Comparison of ENCODE assay signal across 7 cellular contexts in the genomic region with DNA sequence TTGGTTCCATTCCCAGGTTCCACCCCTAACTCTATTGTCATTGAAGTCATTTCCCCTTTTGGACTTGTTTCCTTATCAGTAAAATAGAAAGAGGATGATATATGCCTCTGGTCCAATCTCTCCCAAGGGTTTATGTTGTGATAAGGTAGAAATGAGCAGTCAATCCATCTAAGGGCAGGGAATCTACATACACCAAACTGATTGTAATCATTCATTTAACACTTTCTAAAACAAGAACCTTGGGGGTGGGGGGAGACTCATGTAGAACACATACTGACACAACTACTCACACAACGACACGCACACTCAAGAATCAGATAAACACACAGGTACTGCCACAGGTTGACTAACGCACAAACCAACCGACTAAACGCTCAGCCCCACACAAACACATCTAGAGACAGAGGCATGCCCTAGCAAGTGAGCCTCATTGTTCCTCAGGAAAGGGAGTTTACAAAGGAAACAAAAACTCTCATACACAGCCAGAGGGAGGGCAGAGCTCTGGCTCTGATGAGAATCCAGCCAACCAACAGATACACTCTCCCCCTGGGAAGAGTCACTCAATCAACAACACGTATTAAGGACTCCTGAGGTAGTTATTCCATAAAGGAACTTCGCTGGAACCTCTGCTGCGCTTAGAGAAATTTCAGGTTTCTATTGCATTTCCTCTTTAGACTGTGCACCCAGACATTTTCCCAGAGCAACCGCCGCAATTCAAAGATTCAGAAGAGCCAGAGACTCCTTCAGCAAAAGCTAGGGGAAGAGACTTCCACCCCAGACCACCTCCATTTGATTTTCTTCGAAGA. TPM values are rescaled to one million over a fixed set of nuclear protein-coding genes. Genes with fewer than 3 reads are reported as not detected.
DNase-seq lines count a peak whose midpoint lies in the region; FAIRE-seq and TF ChIP-seq lines count a peak whose summit lies in the region.

No MANE protein-coding gene starts in this region.

- H3K36me3 Mint-ChIP-seq in immature natural killer cell: no peaks in the 10 kb centered on the region

- H3K4me1 ChIP-seq in stomach smooth muscle (ENCODE audit: control insufficient read depth, insufficient read depth, low read length): peaks cover 9% of the 10 kb centered on the region

- no peaks in the 10 kb centered on the region for H3K9me3 Mint-ChIP-seq in immature natural killer cell

- H3K4me3 Mint-ChIP-seq in immature natural killer cell: peak overlapping the region; percentile 87 to 95 (median 94)

- DNase-seq in GM12891 (ENCODE audit: insufficient read length, low spot score) (no peak), Kasumi-1 (lab: John Stamatoyannopoulos, UW) (peak; percentile 44 to 59), amniotic epithelial cell (ENCODE audit: low read depth) (peak; percentile 42), immature natural killer cell (no peak), amniotic stem cell (lab: John Stamatoyannopoulos, UW) (no peak)
- DNase-seq in NK-92 treated with Interleukin-12 subunit alpha and Interleukin-12 subunit beta, amount 100 ng/mL, for 24 hours (lab: John Stamatoyannopoulos, UW): no peak

- peak; percentile 63 for FAIRE-seq in GM12891 (lab: Jason Lieb, UNC)

- peak overlapping the region; percentile 59 to 70 for H3K4me3 ChIP-seq in stomach smooth muscle (ENCODE audit: low read length in 2 of 2)

- peaks cover 13 to 17% of the 10 kb centered on the region in 2 donors for H3K27me3 ChIP-seq in stomach smooth muscle (ENCODE audit: control insufficient read depth in 1 of 2, insufficient read depth in 2 of 2, low read length in 2 of 2)

- peak overlapping the region; percentile 31 for H3K27ac ChIP-seq in stomach smooth muscle (ENCODE audit: low read length)

- H3K4me1 Mint-ChIP-seq in immature natural killer cell: peaks cover 25 to 30% of the 10 kb centered on the region in 2 donors

- peak overlapping the region; percentile 84 to 97 (median 94) for H3K27ac Mint-ChIP-seq in immature natural killer cell

- H3K36me3 ChIP-seq in stomach smooth muscle (ENCODE audit: control insufficient read depth in 2 of 2, insufficient read depth in 2 of 2, low read length in 2 of 2): no peaks in the 10 kb centered on the region

- no peaks in the 10 kb centered on the region for H3K9me3 ChIP-seq in stomach smooth muscle (ENCODE audit: control insufficient read depth in 2 of 2, low read length in 2 of 2)

- H3K27me3 Mint-ChIP-seq in immature natural killer cell (ENCODE audit: low read depth in 3 of 3): peaks cover 7 to 16% (median 11%) of the 10 kb centered on the region in 3 donors

- no peak for TF ChIP-seq POLR2A in GM12891 (IDR thresholded peaks at IDR 0.05; ENCODE audit: low read depth, low read length)

- peak overlapping the region in 1 of 2 donors; percentile 21 for H3K9ac ChIP-seq in stomach smooth muscle (ENCODE audit: low read length in 2 of 2)

TF ChIP-seq in GM12891, 5 proteins besides CTCF, POLR2A, EP300 and RAD21:
- TF ChIP-seq POU2F2 (IDR thresholded peaks at IDR 0.05; ENCODE audit: low read depth, low read length) (no peak), SPI1 (IDR thresholded peaks at IDR 0.05; ENCODE audit: low read depth, low read length) (peak; percentile 40; the same call in 1 of the 2 replicates), POLR2AphosphoS5 (IDR thresholded peaks at IDR 0.05; ENCODE audit: low read depth, low read length) (no peak; the same call in 1 of the 2 replicates)

RNA-seq across cellular contexts. Expression of a gene that starts 1.0 kb away (rescaled TPM):
- polyA plus RNA-seq in GM12891 (2012; ENCODE audit: low read depth, missing spikeins): 27.8 TPM
- polyA plus RNA-seq in immature natural killer cell: 10 to 100 TPM; 11.5 to 53.2 (median 27.7) TPM

RNA-seq across cellular contexts. Expression of a gene that starts 18.8 kb away (rescaled TPM):
- 157 TPM for polyA plus RNA-seq in GM12891 (2012; ENCODE audit: low read depth, missing spikeins)
- 100 to 1,000 TPM; 229 to 385 (median 349) TPM for polyA plus RNA-seq in immature natural killer cell

RNA-seq across cellular contexts. Expression of a gene that starts 25.8 kb away (rescaled TPM):
- polyA plus RNA-seq in GM12891 (2012; ENCODE audit: low read depth, missing spikeins): 47.6 TPM
- polyA plus RNA-seq in immature natural killer cell: 10 to 100 TPM in 1 of 3 donors, 1 to 10 TPM in 1, not detected in 1; 7.9 to 12.2 TPM

RNA-seq across cellular contexts. Expression of a gene that starts 49.7 kb away (rescaled TPM):
- 78.2 TPM for polyA plus RNA-seq in GM12891 (2012; ENCODE audit: low read depth, missing spikeins)
- 100 to 1,000 TPM in 2 of 3 donors, 10 to 100 TPM in 1; 98.0 to 265 (median 103) TPM for polyA plus RNA-seq in immature natural killer cell

Comparison
In these comparisons a context has a peak if more than half of its experiments do, and no peak if none do; other contexts are left out.
1. DNase-seq: peak in Kasumi-1 (2 of 2) and amniotic epithelial cell (single experiment); none in GM12891 (single experiment), immature natural killer cell (0 of 3), amniotic stem cell (single experiment) and NK-92 treated with Interleukin-12 subunit alpha and Interleukin-12 subunit beta, amount 100 ng/mL, for 24 hours (single experiment).